In genomic region chr13:36862722-36863121, GRCh38 we compare ENCODE assay signal across 22 cellular contexts. TPM values are rescaled to one million over a fixed set of nuclear protein-coding genes. Genes with fewer than 3 reads are reported as not detected.
DNase-seq lines count a peak whose midpoint lies in the region; ATAC-seq, FAIRE-seq and TF ChIP-seq lines count a peak whose summit lies in the region.
"Had no signal": no experiment of that assay in that cellular context is flagged by ENCODE, and none has a peak within 500 bp of the region (broad histone marks: within the 10 kb centered on the region; RNA-seq: fewer than 3 reads in every experiment).

No MANE protein-coding gene starts in this region.

- no peaks in the 10 kb centered on the region for H3K79me2 ChIP-seq in K562 (ENCODE audit: control insufficient read depth, insufficient read depth, low read length)

- H3K18ac ChIP-seq in neuronal stem cell (ENCODE audit: low read length) = no peak overlapping the region

- H3K27ac ChIP-seq in left ventricle myocardium inferior (replicated peaks) = peak overlapping the region; percentile 57
- H3K27ac ChIP-seq in heart left ventricle = peak overlapping the region in 5 of 12 donors; percentile 44 to 64 (median 49)
- no peak overlapping the region for H3K27ac ChIP-seq in K562 (ENCODE audit: extremely low read depth, low read depth, low read length)
- no peak overlapping the region for H3K27ac ChIP-seq in neuronal stem cell (replicated peaks; ENCODE audit: low read length)
- H3K27ac ChIP-seq: BLaER1 had no signal

- no TSS peak for BruUV-seq in K562 (replicated peaks; lab: Mats Ljungman, UMichigan)

- no peak overlapping the region for H4K91ac ChIP-seq in neuronal stem cell (ENCODE audit: low read depth, low read length, poor library complexity)

- H3K4me1 ChIP-seq in left ventricle myocardium inferior (peaks cover 6% of the 10 kb centered on the region), heart left ventricle (peaks cover 0 to 21% (median 2%) of the 10 kb centered on the region in 12 donors), K562 (replicated peaks in 1 of 2; ENCODE audit: control insufficient read depth in 2 of 2, insufficient read depth in 2 of 2, low read length in 2 of 2) (0 out of 5 replicates have a peak, but pooled peaks cover 0 to 6% of the 10 kb centered on the region in 2 experiments), neuronal stem cell (ENCODE audit: control insufficient read depth in 2 of 2, insufficient read depth in 1 of 2, low read depth in 1 of 2, low read length in 2 of 2) (no peaks in the 10 kb centered on the region)
- H3K4me1 ChIP-seq: BLaER1, HAP-1 had no signal

- no peaks in the 10 kb centered on the region for H3K79me1 ChIP-seq in neuronal stem cell (ENCODE audit: low read depth, low read length)

- peaks cover 20% of the 10 kb centered on the region for H3K36me3 ChIP-seq in left ventricle myocardium inferior
- H3K36me3 ChIP-seq in heart left ventricle = peaks cover 0 to 50% (median 5%) of the 10 kb centered on the region in 9 donors
- H3K36me3 ChIP-seq in K562 (ENCODE audit: control insufficient read depth, insufficient read depth, low read length) = no peaks in the 10 kb centered on the region
- H3K36me3 ChIP-seq in neuronal stem cell (replicated peaks in 1 of 2; ENCODE audit: control insufficient read depth in 2 of 2, insufficient read depth in 2 of 2, low read length in 2 of 2) = no peaks in the 10 kb centered on the region
- H3K36me3 ChIP-seq: BLaER1 had no signal

- WGBS in heart left ventricle, 4 donors = 73 to 83% (median 77%) methylated on average over 7 of the region's 7 CpGs
- WGBS in K562 (ENCODE audit: insufficient coverage, low coverage, missing lambda C conversion rate) = 3% methylated on average over 7 of the region's 7 CpGs
- no CpG with 5 or more reads among the region's 7 CpGs for WGBS in neuronal stem cell (ENCODE audit: extremely low coverage in 2 of 2, insufficient read length in 2 of 2, insufficient replicate concordance in 1 of 2), 2 donors

- no peak overlapping the region for H2AK5ac ChIP-seq in neuronal stem cell (ENCODE audit: low read depth, low read length)

- H3K9me3 ChIP-seq in left ventricle myocardium inferior (replicated peaks) (no peaks in the 10 kb centered on the region), heart left ventricle (no peaks in the 10 kb centered on the region), K562 (replicated peaks; ENCODE audit: control insufficient read depth, insufficient read depth, low read depth, low read length) (no peaks in the 10 kb centered on the region), neuronal stem cell (replicated peaks in 1 of 2; ENCODE audit: control insufficient read depth in 2 of 2, insufficient read depth in 1 of 2, low read depth in 1 of 2, low read length in 2 of 2) (no peaks in the 10 kb centered on the region)
- H3K9me3 ChIP-seq: BLaER1, HAP-1, SK-N-SH had no signal

- in situ Hi-C loops in K562 (cut with MboI) = no loop called here

- TF ChIP-seq CTCF in left ventricle myocardium inferior (IDR thresholded peaks at IDR 0.05; ENCODE audit: borderline replicate concordance) (no peak), heart left ventricle (IDR thresholded peaks at IDR 0.05) (no peak), K562 (IDR thresholded peaks at IDR 0.05 in 2 of 3, conservative IDR thresholded peaks at IDR 0.05 in 1 of 3; ENCODE audit: insufficient read depth in 2 of 3, low read depth in 1 of 3, low read length in 3 of 3) (no peak)

- H4K20me1 ChIP-seq in K562 (replicated peaks; ENCODE audit: control insufficient read depth, insufficient read depth, low read length) = no peaks in the 10 kb centered on the region
- H4K20me1 ChIP-seq: BLaER1 had no signal

- no peak for ATAC-seq in heart left ventricle
- peak; percentile 54 for ATAC-seq in K562
- ATAC-seq: Panc1 had no signal

- H3K27me3 ChIP-seq in left ventricle myocardium inferior (ENCODE audit: low read depth) (no peaks in the 10 kb centered on the region), heart left ventricle (no peaks in the 10 kb centered on the region), K562 (ENCODE audit: control insufficient read depth in 2 of 2, insufficient read depth in 2 of 2, low read length in 2 of 2) (peaks cover 5 to 8% of the 10 kb centered on the region in 2 experiments; a peak in 4 of 5 replicates), neuronal stem cell (ENCODE audit: control insufficient read depth in 3 of 3, insufficient read depth in 3 of 3, low read depth in 1 of 3, low read length in 3 of 3) (no peaks in the 10 kb centered on the region)
- H3K27me3 ChIP-seq: BLaER1 had no signal

- no peak overlapping the region for H3K23ac ChIP-seq in neuronal stem cell (ENCODE audit: low read depth, low read length, poor library complexity)

- no peak overlapping the region for H2BK5ac ChIP-seq in neuronal stem cell (ENCODE audit: low read length)

- H2BK12ac ChIP-seq in neuronal stem cell (ENCODE audit: low read length) = no peak overlapping the region

- H3K4me3 ChIP-seq in left ventricle myocardium inferior (no peak overlapping the region), heart left ventricle (no peak overlapping the region), K562 (no peak overlapping the region), neuronal stem cell (ENCODE audit: low read length in 2 of 2) (no peak overlapping the region)
- H3K4me3 ChIP-seq: BLaER1, HAP-1 had no signal

- no peak overlapping the region for H2BK120ac ChIP-seq in neuronal stem cell (ENCODE audit: low read depth, low read length)

- TF ChIP-seq POLR2A in heart left ventricle (IDR thresholded peaks at IDR 0.05) = no peak
- TF ChIP-seq POLR2A in K562 (conservative IDR thresholded peaks at IDR 0.05) = no peak

- peak overlapping the region; percentile 24; the same call in 1 of the 2 replicates for H3K4me2 ChIP-seq in K562 (ENCODE audit: insufficient read depth, low read length)
- H3K4me2 ChIP-seq in neuronal stem cell (ENCODE audit: insufficient read depth, low read length, poor library complexity, severe bottlenecking) = no peak overlapping the region
- H3K4me2 ChIP-seq: BLaER1, SK-N-SH had no signal

- POLR2A ChIA-PET in K562 (lab: Yijun Ruan, JAX) = no interaction called here

- TF ChIP-seq RAD21 in K562 (CRISPR knock-in tag; conservative IDR thresholded peaks at IDR 0.05 in 1 of 2, IDR thresholded peaks at IDR 0.05 in 1 of 2) = no peak

- no peak for FAIRE-seq in K562 (lab: Jason Lieb, UNC)
- no peak for FAIRE-seq in RCC 7860 (lab: Jason Lieb, UNC)
- FAIRE-seq: D721Med, GM18507 had no signal

- H2BK15ac ChIP-seq in neuronal stem cell (ENCODE audit: low read length) = no peak overlapping the region

- H3K4ac ChIP-seq in neuronal stem cell (ENCODE audit: low read length) = no peak overlapping the region

- H4K8ac ChIP-seq in neuronal stem cell (ENCODE audit: low read depth, low read length) = no peak overlapping the region

- DNase-seq in left ventricle myocardium inferior (no peak), heart left ventricle (no peak), K562 (ENCODE audit: extremely low read depth in 1 of 4, low spot score in 3 of 4) (no peak), neuronal stem cell (ENCODE audit: low spot score) (no peak), RCC 7860 (ENCODE audit: low spot score) (no peak), cerebellum (ENCODE audit: low spot score) (no peak), NCI-H187 (lab: John Stamatoyannopoulos, UW) (no peak)
- DNase-seq: CD4-positive, alpha-beta T cell; GOT3; NCI-H1048; NCI-H1417; NCI-H1694; NCI-H2081; NCI-H2227 treated with DMSO at 0.1 percent for 48 hours; NCI-H526 treated with DMSO at 0.1 percent for 48 hours; SIG-M5; SK-N-SH had no signal

- CTCF ChIA-PET in K562 (lab: Yijun Ruan, JAX; ENCODE audit: low intra/inter-chr PET ratio) = no interaction called here

- H3K9ac ChIP-seq in K562 (ENCODE audit: insufficient read depth in 1 of 2, low read depth in 2 of 2, low read length in 2 of 2) = no peak overlapping the region
- H3K9ac ChIP-seq in neuronal stem cell (ENCODE audit: low read depth, low read length, poor library complexity) = no peak overlapping the region
- H3K9ac ChIP-seq: BLaER1, SK-N-SH had no signal

- H3K14ac ChIP-seq in neuronal stem cell (ENCODE audit: low read length) = no peak overlapping the region

- H2AFZ ChIP-seq in K562 (ENCODE audit: low read depth, low read length) (peak overlapping the region; percentile 38; the same call in 1 of the 2 replicates), neuronal stem cell (ENCODE audit: low read length) (peak overlapping the region; percentile 59)

- TF ChIP-seq EP300 in K562 (IDR thresholded peaks at IDR 0.05; ENCODE audit: low read length) = no peak

- H3K9me1 ChIP-seq in K562 (ENCODE audit: control insufficient read depth, insufficient read depth, low read length) = no peaks in the 10 kb centered on the region

- intact Hi-C loops in left ventricle myocardium inferior (cut with micrococcal nuclease) (no loop called here), heart left ventricle (cut with DNase I) (loop anchor here in 1 of 10 donors (10.0 kb wide), 1 partner anchor 52 kb away; no protein-coding TSS in a partner anchor), K562 (cut with micrococcal nuclease) (no loop called here)

RNA-seq across cellular contexts. Expression of gene RFXAP, which starts 43.7 kb away (rescaled TPM):
- total RNA-seq in left ventricle myocardium inferior (4.2 TPM), heart left ventricle (1 to 10 TPM; 1.0 to 5.2 (median 4.2) TPM), K562 (2014; rRNA removed) (2.4 and 3.2 TPM in 2 replicates), K562 (2014; rRNA removed; fragmentation: Illumina TruSeq; extraction: Trizol) (2.9 and 3.7 TPM in 2 replicates), K562 (2015; rRNA removed; fragmentation: Illumina TruSeq; extraction: Trizol) (2.8 and 2.9 TPM in 2 replicates), K562 (2021) (7.0 and 9.7 TPM in 2 replicates), cerebellum (18.0 TPM)
- polyA plus RNA-seq in heart left ventricle (1 to 10 TPM; 2.2 to 2.3 TPM), K562 (2011; rRNA removed) (8.1 and 8.6 TPM in 2 replicates), K562 (2014; fragmentation: Illumina TruSeq; extraction: Trizol) (6.1 and 6.9 TPM in 2 replicates), K562 (2014; fragmentation: Nextera tagmentation; extraction: Ambion mirVana) (1 to 10 TPM; 2.1 to 2.7 TPM), K562 (2014; rRNA removed) (8.0 and 8.2 TPM in 2 replicates)
- 4.6 and 10.9 TPM in 2 replicates for total RNA-seq in K562 (2011; cell fraction: chromatin; rRNA removed; ENCODE audit: low replicate concordance)
- total RNA-seq in K562 (2011; cell fraction: nucleolus; rRNA removed) = 2.5 and 3.7 TPM in 2 replicates
- 8.8 and 16.9 TPM in 2 replicates for total RNA-seq in K562 (2011; cell fraction: nucleoplasm; rRNA removed)
- polyA plus RNA-seq in K562 (2011; cell fraction: cytosol; rRNA removed) = 2.1 and 4.2 TPM in 2 replicates
- polyA plus RNA-seq in K562 (2011; cell fraction: nucleus; rRNA removed) = 7.7 and 12.5 TPM in 2 replicates
- polyA plus RNA-seq in K562 (2012) = 8.0 and 8.4 TPM in 2 replicates
- polyA minus RNA-seq in K562 (2011; rRNA and poly(A)+ RNA removed) = 2.6 and 3.8 TPM in 2 replicates
- polyA minus RNA-seq in K562 (2011; cell fraction: cytosol; rRNA and poly(A)+ RNA removed) = 1.0 and 2.9 TPM in 2 replicates
- polyA minus RNA-seq in K562 (2011; cell fraction: nucleus; rRNA and poly(A)+ RNA removed) = 2.0 and 3.6 TPM in 2 replicates
- polyA plus RNA-seq in neuronal stem cell (2013, experiment 1 of 2) = 15.0 TPM
- 14.3 TPM for polyA plus RNA-seq in neuronal stem cell (2013, experiment 2 of 2)

RNA-seq across cellular contexts. Expression of gene SMAD9, which starts 57.3 kb away (rescaled TPM):
- total RNA-seq in left ventricle myocardium inferior (4.2 TPM), heart left ventricle (10 to 100 TPM in 1 of 9 donors, 1 to 10 TPM in 8; 2.2 to 10.4 (median 4.9) TPM), K562 (2014; rRNA removed) (not detected in 2 replicates), K562 (2014; rRNA removed; fragmentation: Illumina TruSeq; extraction: Trizol) (not detected in 2 replicates), K562 (2015; rRNA removed; fragmentation: Illumina TruSeq; extraction: Trizol) (not detected in 2 replicates), K562 (2021) (0.02 TPM in 1 of 2 replicates, not detected in the other), cerebellum (20.0 TPM)
- polyA plus RNA-seq in heart left ventricle (1 to 10 TPM in 1 of 2 donors, under 1 TPM in 1; 0.91 to 2.1 TPM), K562 (2011; rRNA removed) (0.03 and 0.05 TPM in 2 replicates), K562 (2014; fragmentation: Illumina TruSeq; extraction: Trizol) (0.03 TPM in 1 of 2 replicates, not detected in the other), K562 (2014; fragmentation: Nextera tagmentation; extraction: Ambion mirVana) (under 1 TPM; 0.06 to 0.08 TPM), K562 (2014; rRNA removed) (not detected in 2 replicates)
- total RNA-seq in K562 (2011; cell fraction: chromatin; rRNA removed; ENCODE audit: low replicate concordance) = not detected in 2 replicates
- not detected in 2 replicates for total RNA-seq in K562 (2011; cell fraction: nucleolus; rRNA removed)
- 0.15 TPM in 1 of 2 replicates, not detected in the other for total RNA-seq in K562 (2011; cell fraction: nucleoplasm; rRNA removed)
- polyA plus RNA-seq in K562 (2011; cell fraction: cytosol; rRNA removed) = not detected in 2 replicates
- polyA plus RNA-seq in K562 (2011; cell fraction: nucleus; rRNA removed) = not detected in 2 replicates
- polyA plus RNA-seq in K562 (2012) = 0.03 and 0.10 TPM in 2 replicates
- polyA minus RNA-seq in K562 (2011; rRNA and poly(A)+ RNA removed) = 0.18 TPM in 1 of 2 replicates, not detected in the other
- not detected in 2 replicates for polyA minus RNA-seq in K562 (2011; cell fraction: cytosol; rRNA and poly(A)+ RNA removed)
- not detected in 2 replicates for polyA minus RNA-seq in K562 (2011; cell fraction: nucleus; rRNA and poly(A)+ RNA removed)
- 1.5 TPM for polyA plus RNA-seq in neuronal stem cell (2013, experiment 1 of 2)
- polyA plus RNA-seq in neuronal stem cell (2013, experiment 2 of 2) = 1.6 TPM
- total RNA-seq: CD4-positive, alpha-beta T cell had no signal
